ENCODE assay signal across 1 cellular context in genomic region chr4:77899607-77900006, GRCh38.
TF ChIP-seq lines count a peak whose summit lies in the region.

No MANE protein-coding gene starts in this region.

TF ChIP-seq in GM23338, 12 proteins besides CTCF, POLR2A, EP300 and RAD21 (continued from another document):
- TF ChIP-seq REST (IDR thresholded peaks at IDR 0.05; ENCODE audit: unreplicated experiment) = no peak
- no peak for TF ChIP-seq ZNF331 (CRISPR knock-in tag; IDR thresholded peaks at IDR 0.05; ENCODE audit: low read depth)
- no peak for TF ChIP-seq ZNF114 (CRISPR knock-in tag; IDR thresholded peaks at IDR 0.05)
- no peak for TF ChIP-seq ZNF462 (CRISPR knock-in tag; IDR thresholded peaks at IDR 0.05)
- no peak for TF ChIP-seq ETS1 (IDR thresholded peaks at IDR 0.05)
- TF ChIP-seq JUNB (IDR thresholded peaks at IDR 0.05; ENCODE audit: unreplicated experiment) = no peak
- TF ChIP-seq POLR2AphosphoS5 (IDR thresholded peaks at IDR 0.05; ENCODE audit: low read depth) = no peak
- TF ChIP-seq EZH2 (IDR thresholded peaks at IDR 0.05; ENCODE audit: low read depth, unreplicated experiment) = no peak
- no peak for TF ChIP-seq EZH2phosphoT487 (IDR thresholded peaks at IDR 0.05; ENCODE audit: unreplicated experiment)
- TF ChIP-seq STAT1 (IDR thresholded peaks at IDR 0.05; ENCODE audit: unreplicated experiment) = no peak
